Comparison of ENCODE assay signal across 8 cellular contexts in the genomic region with DNA sequence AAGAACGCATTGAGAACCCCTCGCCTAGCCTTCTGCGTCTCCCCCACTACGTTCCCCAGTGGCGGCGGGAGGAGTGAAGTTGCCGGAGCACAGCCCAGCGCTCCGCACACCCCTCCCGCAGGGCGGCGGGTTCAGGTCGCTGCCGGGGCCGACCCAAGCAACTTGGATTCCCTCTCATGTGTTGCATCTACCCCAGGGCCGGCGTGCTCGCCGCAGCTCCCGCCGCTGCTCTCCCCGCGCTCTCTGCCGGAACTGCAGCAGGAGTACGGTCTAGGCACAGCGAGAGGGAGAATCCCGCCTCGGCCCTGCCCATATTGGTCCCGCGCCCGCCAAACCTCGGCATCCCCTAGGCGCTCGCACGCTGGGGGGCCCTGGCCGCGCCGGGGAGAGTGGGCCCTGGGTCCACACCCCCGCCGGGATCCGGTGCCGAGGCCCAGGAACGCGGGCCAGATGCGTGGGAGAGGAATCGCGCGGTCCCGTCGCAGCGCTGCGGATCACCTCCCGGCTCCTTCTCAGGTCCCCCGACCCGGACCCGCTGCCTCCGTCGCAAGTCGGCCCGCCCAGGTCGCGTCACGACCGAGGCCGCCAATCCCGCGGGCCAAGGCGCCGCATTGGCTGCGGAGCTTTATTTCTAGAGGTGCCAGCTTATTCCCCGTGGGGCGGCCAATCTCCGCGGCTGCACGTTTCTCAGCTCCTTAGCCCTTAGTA. TPM values are rescaled to one million over a fixed set of nuclear protein-coding genes. Genes with fewer than 3 reads are reported as not detected.
DNase-seq lines count a peak whose midpoint lies in the region; ATAC-seq and TF ChIP-seq lines count a peak whose summit lies in the region.

No MANE protein-coding gene starts in this region.

- TF ChIP-seq POLR2A in GM18526 (IDR thresholded peaks at IDR 0.05; ENCODE audit: extremely low read depth, insufficient read length) = peak; percentile 89

- intact Hi-C loops in A673 (cut with micrococcal nuclease; ENCODE audit: unreplicated experiment) = no loop called here

- no TSS peak for BruUV-seq in A673 (replicated peaks; lab: Mats Ljungman, UMichigan)

- H3K4me3 ChIP-seq in A673 (ENCODE audit: low read depth, low read length, poor library complexity, severe bottlenecking) (peak overlapping the region; percentile 78), choroid plexus epithelial cell (ENCODE audit: low read depth, low read length) (peak overlapping the region; percentile 94)

- no peak for TF ChIP-seq CTCF in A673 (conservative IDR thresholded peaks at IDR 0.05; ENCODE audit: low read depth, low read length)
- no peak for TF ChIP-seq CTCF in choroid plexus epithelial cell (conservative IDR thresholded peaks at IDR 0.05; ENCODE audit: low read depth, low read length)

- peak overlapping the region; percentile 77 for H3K27ac ChIP-seq in A673 (ENCODE audit: low read depth, low read length, poor library complexity, severe bottlenecking)

- POLR2A ChIA-PET in A673 (lab: Charles Lee; ENCODE audit: low non-redundant PET) = interaction anchor here (1.4 kb wide), 1 partner anchor 68 kb away, joined by 3 read pairs; a partner anchor contains a TSS

- H3K4me1 ChIP-seq in A673 (ENCODE audit: insufficient read depth, low read length, poor library complexity, severe bottlenecking) = peaks cover 19% of the 10 kb centered on the region

- no peaks in the 10 kb centered on the region for H3K9me3 ChIP-seq in A673 (ENCODE audit: low read depth, low read length, poor library complexity, severe bottlenecking)

- no peaks in the 10 kb centered on the region for H3K36me3 ChIP-seq in A673 (ENCODE audit: insufficient read depth, low read length, poor library complexity, severe bottlenecking)

- peak; percentile 19 for ATAC-seq in HG03060 (IDR thresholded peaks at IDR 0.05; ENCODE audit: low read depth, unreplicated experiment)

- CTCF ChIA-PET in A673 (lab: Charles Lee) = interaction anchor here (0.5 kb wide), 1 partner anchor 68 kb away, joined by 4 read pairs; a partner anchor contains a TSS

- DNase-seq in A673 (ENCODE audit: low spot score) (peak; percentile 91), NCI-H2196 treated with DMSO at 0.1 percent for 48 hours (lab: John Stamatoyannopoulos, UW; ENCODE audit: unreplicated experiment) (peak; percentile 39), choroid plexus epithelial cell (ENCODE audit: low read depth) (peak; percentile 75), left kidney (ENCODE audit: low read depth, low spot score) (peak; percentile 93)
- DNase-seq in activated CD4-positive, alpha-beta T cell treated with anti-CD3 and anti-CD28 coated beads for 24 hours (ENCODE audit: low read depth in 2 of 2) = peak; percentile 69 to 72
- DNase-seq in stimulated activated CD4-positive, alpha-beta T cell treated with anti-CD3 and anti-CD28 coated beads, Interleukin-1b, Interleukin-23, amount 100 ng/mL, for 48 hours = peak; percentile 88

- peaks cover 17% of the 10 kb centered on the region for H3K27me3 ChIP-seq in A673 (replicated peaks; ENCODE audit: insufficient read depth, low read depth, low read length, poor library complexity)

RNA-seq across cellular contexts. Expression of a gene that starts 0.6 kb away (rescaled TPM):
- 24.5 and 25.8 TPM in 2 replicates for total RNA-seq in A673 (2021)

Comparison
In these comparisons a context has a peak if more than half of its experiments do, and no peak if none do; other contexts are left out.
1. Peak in every context shown above with its lines: DNase-seq, ATAC-seq, H3K4me3 ChIP-seq and H3K27ac ChIP-seq.
2. DNase-seq: peak in every context shown above with its lines; median percentile 93 in left kidney; 91 in A673; 88 in stimulated activated CD4-positive, alpha-beta T cell treated with anti-CD3 and anti-CD28 coated beads, Interleukin-1b, Interleukin-23, amount 100 ng/mL, for 48 hours; 75 in choroid plexus epithelial cell; 70 in activated CD4-positive, alpha-beta T cell treated with anti-CD3 and anti-CD28 coated beads for 24 hours; 39 in NCI-H2196 treated with DMSO at 0.1 percent for 48 hours.